Comparison of ENCODE assay signal across 21 cellular contexts in genomic region chr12:47234576-47235141, GRCh38.
DNase-seq lines count a peak whose midpoint lies in the region; ATAC-seq and TF ChIP-seq lines count a peak whose summit lies in the region.
"Had no signal": no experiment of that assay in that cellular context is flagged by ENCODE, and none has a peak within 500 bp of the region (broad histone marks: within the 10 kb centered on the region; RNA-seq: fewer than 3 reads in every experiment).

No MANE protein-coding gene starts in this region.

- no peak overlapping the region for H2AFZ ChIP-seq in H9 (ENCODE audit: low read length)
- H2AFZ ChIP-seq: hepatocyte, PC-9 had no signal

- H3K18ac ChIP-seq in H9 (ENCODE audit: insufficient read length, low read depth, low read length) = no peak overlapping the region

- DNase-seq in DMS53 (lab: John Stamatoyannopoulos, UW) (peak; percentile 29), DMS53 treated with DMSO at 0.1 percent for 48 hours (lab: John Stamatoyannopoulos, UW; ENCODE audit: unreplicated experiment) (no peak), H9 (peak; percentile 77), endodermal cell (peak; percentile 63), NOMO-1 treated with dmso at 0.1 percent for 144 hours (lab: John Stamatoyannopoulos, UW; ENCODE audit: unreplicated experiment) (no peak)
- no peak for DNase-seq in naive thymus-derived CD8-positive, alpha-beta T cell
- DNase-seq in T-helper 2 cell treated with Interferon-gamma antibody and Interleukin-4, amounts not matched to agents 5 μg/mL and 100 μg/mL, for 36 hours (ENCODE audit: low spot score) = no peak
- DNase-seq: activated CD4-positive, alpha-beta T cell treated with anti-CD3 and anti-CD28 coated beads for 4 hours; GOT3; mammary epithelial cell; NCI-H774; nucleus accumbens; PC-9; small intestine; stimulated activated CD4-positive, alpha-beta T cell treated with anti-CD3 and anti-CD28 coated beads, Interleukin-2, amount 100 ng/mL, for 24 hours; T-helper 1 cell; testis had no signal

- H2AK5ac ChIP-seq in H9 (ENCODE audit: insufficient read length, low read length) = no peak overlapping the region

- H3K14ac ChIP-seq in H9 (ENCODE audit: insufficient read depth, low read length) = no peak overlapping the region

- H4K5ac ChIP-seq in H9 (ENCODE audit: insufficient read length, low read depth, low read length) = no peak overlapping the region

- H4K91ac ChIP-seq in H9 (ENCODE audit: insufficient read length, low read depth, low read length) = no peak overlapping the region

- no peak overlapping the region for H3K23ac ChIP-seq in H9 (ENCODE audit: insufficient read length, low read depth, low read length)

- peaks cover 9 to 14% of the 10 kb centered on the region in 2 experiments; a peak in 3 of 4 replicates for H3K4me1 Mint-ChIP-seq in H9
- peaks cover 31% of the 10 kb centered on the region for H3K4me1 Mint-ChIP-seq in endodermal cell
- H3K4me1 Mint-ChIP-seq in naive thymus-derived CD8-positive, alpha-beta T cell = peaks cover 26 to 82% (median 64%) of the 10 kb centered on the region in 4 donors
- peaks cover 36% of the 10 kb centered on the region for H3K4me1 Mint-ChIP-seq in T-helper 2 cell treated with Interferon-gamma antibody and Interleukin-4, amounts not matched to agents 5 μg/mL and 100 μg/mL, for 36 hours (ENCODE audit: low read depth)

- ATAC-seq in naive thymus-derived CD8-positive, alpha-beta T cell = no peak
- ATAC-seq in HG02642 (IDR thresholded peaks at IDR 0.05; ENCODE audit: poor library complexity, unreplicated experiment) = no peak
- ATAC-seq: stimulated activated effector memory CD8-positive, alpha-beta T cell treated with anti-CD3 and anti-CD28 coated beads, Interleukin-12 subunit alpha, Interleukin-12 subunit beta, amount 100 ng/mL, for 72 hours had no signal

- H3K4ac ChIP-seq in H9 (ENCODE audit: low read depth, low read length) = no peak overlapping the region

- no peaks in the 10 kb centered on the region; the same call in none of the 2 replicates for H3K4me1 ChIP-seq in H9 (ENCODE audit: insufficient read depth, low read length)
- peaks cover 7% of the 10 kb centered on the region for H3K4me1 ChIP-seq in endodermal cell (ENCODE audit: control insufficient read depth, insufficient read depth, low read length)
- H3K4me1 ChIP-seq: testis had no signal

- H3K27me3 Mint-ChIP-seq in H9 (ENCODE audit: low read depth) = no peaks in the 10 kb centered on the region; the same call in 1 of the 2 replicates
- H3K27me3 Mint-ChIP-seq in endodermal cell (ENCODE audit: insufficient read depth) = no peaks in the 10 kb centered on the region
- no peaks in the 10 kb centered on the region for H3K27me3 Mint-ChIP-seq in naive thymus-derived CD8-positive, alpha-beta T cell
- H3K27me3 Mint-ChIP-seq in T-helper 2 cell treated with Interferon-gamma antibody and Interleukin-4, amounts not matched to agents 5 μg/mL and 100 μg/mL, for 36 hours (ENCODE audit: low read depth) = no peaks in the 10 kb centered on the region

- H3K56ac ChIP-seq in H9 (ENCODE audit: insufficient read length, low read depth, low read length) = no peak overlapping the region

- H3K9me3 ChIP-seq in H9 (ENCODE audit: control insufficient read depth, low read depth, low read length) (no peaks in the 10 kb centered on the region), endodermal cell (ENCODE audit: control insufficient read depth, low read length) (no peaks in the 10 kb centered on the region)
- H3K9me3 ChIP-seq: SJSA1, testis had no signal

- no peak overlapping the region for H3T11ph ChIP-seq in H9 (ENCODE audit: low read length)

- H3K79me1 ChIP-seq in H9 (ENCODE audit: insufficient read depth, low read depth, low read length, poor library complexity, severe bottlenecking) = no peaks in the 10 kb centered on the region

- H3K23me2 ChIP-seq in H9 (ENCODE audit: insufficient read length, low read depth, low read length, poor library complexity, severe bottlenecking) = no peaks in the 10 kb centered on the region

- H3K4me3 ChIP-seq in endodermal cell (ENCODE audit: low read length) = no peak overlapping the region
- H3K4me3 ChIP-seq: hepatocyte, PC-9, SJSA1 had no signal

- H4K8ac ChIP-seq in H9 (replicated peaks; ENCODE audit: insufficient read length, low read depth, low read length) = no peak overlapping the region

- H2BK20ac ChIP-seq in H9 (ENCODE audit: low read depth, low read length, poor library complexity, severe bottlenecking) = no peak overlapping the region

- no peak overlapping the region for H3K4me2 ChIP-seq in H9 (ENCODE audit: insufficient read depth, insufficient read length, low read length)
- H3K4me2 ChIP-seq: hepatocyte, PC-9 had no signal

- H3K27ac ChIP-seq in H9 (ENCODE audit: insufficient read length, low read depth, low read length) = no peak overlapping the region
- no peak overlapping the region for H3K27ac ChIP-seq in endodermal cell (ENCODE audit: low read depth, low read length)
- H3K27ac ChIP-seq: hepatocyte, PC-9, SJSA1, testis had no signal

- H4K20me1 ChIP-seq in H9 (ENCODE audit: control insufficient read depth, insufficient read depth, insufficient read length) = no peaks in the 10 kb centered on the region

- no peak overlapping the region for H2BK12ac ChIP-seq in H9 (ENCODE audit: insufficient read length, low read depth, low read length)

- no CpG with 5 or more reads among the region's 14 CpGs for WGBS in H9 (ENCODE audit: extremely low coverage, insufficient read length, low lambda C conversion rate)
- 93 to 94% methylated on average over 9 to 14 of the region's 14 CpGs for WGBS in endodermal cell (ENCODE audit: insufficient coverage in 1 of 2, insufficient read length in 1 of 2), 2 experiments

- H3K4me3 Mint-ChIP-seq in H9 = no peak overlapping the region
- H3K4me3 Mint-ChIP-seq in endodermal cell = no peak overlapping the region
- H3K4me3 Mint-ChIP-seq in naive thymus-derived CD8-positive, alpha-beta T cell = peak overlapping the region in 1 of 10 donors; percentile 25
- H3K4me3 Mint-ChIP-seq in T-helper 2 cell treated with Interferon-gamma antibody and Interleukin-4, amounts not matched to agents 5 μg/mL and 100 μg/mL, for 36 hours = no peak overlapping the region
- H3K4me3 Mint-ChIP-seq: stimulated activated effector memory CD8-positive, alpha-beta T cell treated with anti-CD3 and anti-CD28 coated beads, Interleukin-12 subunit alpha, Interleukin-12 subunit beta, amount 100 ng/mL, for 72 hours had no signal

- H3K9me3 Mint-ChIP-seq in H9 = peaks cover 0 to 2% of the 10 kb centered on the region in 2 experiments; a peak in 2 of 5 replicates
- peaks cover 5% of the 10 kb centered on the region for H3K9me3 Mint-ChIP-seq in endodermal cell
- peaks cover 0 to 11% (median 6%) of the 10 kb centered on the region in 9 donors for H3K9me3 Mint-ChIP-seq in naive thymus-derived CD8-positive, alpha-beta T cell
- no peaks in the 10 kb centered on the region for H3K9me3 Mint-ChIP-seq in T-helper 2 cell treated with Interferon-gamma antibody and Interleukin-4, amounts not matched to agents 5 μg/mL and 100 μg/mL, for 36 hours

- H3K27me3 ChIP-seq in H9 (ENCODE audit: insufficient read depth, low read length) (no peaks in the 10 kb centered on the region), endodermal cell (ENCODE audit: control insufficient read depth, insufficient read depth, low read length, poor library complexity, severe bottlenecking) (no peaks in the 10 kb centered on the region)
- H3K27me3 ChIP-seq: hepatocyte, SJSA1, testis had no signal

- no peaks in the 10 kb centered on the region for H3K36me3 ChIP-seq in endodermal cell (ENCODE audit: control insufficient read depth, insufficient read depth, low read length)

- no peak overlapping the region for H2BK5ac ChIP-seq in H9 (ENCODE audit: insufficient read length, low read length)

- no peak overlapping the region for H2BK120ac ChIP-seq in H9 (ENCODE audit: low read depth, low read length, poor library complexity, severe bottlenecking)

- H3K36me3 Mint-ChIP-seq in H9 (ENCODE audit: insufficient read depth in 1 of 3, low read depth in 3 of 3) (peaks cover 4 to 8% (median 7%) of the 10 kb centered on the region in 3 experiments), endodermal cell (ENCODE audit: low read depth) (peaks cover 21% of the 10 kb centered on the region)
- peaks cover 17 to 82% (median 73%) of the 10 kb centered on the region in 3 donors for H3K36me3 Mint-ChIP-seq in naive thymus-derived CD8-positive, alpha-beta T cell
- H3K36me3 Mint-ChIP-seq in T-helper 2 cell treated with Interferon-gamma antibody and Interleukin-4, amounts not matched to agents 5 μg/mL and 100 μg/mL, for 36 hours (ENCODE audit: low read depth) = peaks cover 59% of the 10 kb centered on the region

- H3K9ac ChIP-seq in H9 (ENCODE audit: extremely low read depth, insufficient read length, low read length) (no peak overlapping the region), endodermal cell (ENCODE audit: extremely low read depth, low read length, poor library complexity, severe bottlenecking) (no peak overlapping the region)

- POLR2A ChIA-PET in naive thymus-derived CD8-positive, alpha-beta T cell (lab: Charles Lee) = interaction anchor here (0.6 to 0.7 kb wide), 3 partner anchors 16 to 182 kb away, joined by 3 to 4 read pairs (median 3); no protein-coding TSS in a partner anchor

- no peak for TF ChIP-seq CTCF in H9 (conservative IDR thresholded peaks at IDR 0.05)
- no peak for TF ChIP-seq CTCF in endodermal cell (conservative IDR thresholded peaks at IDR 0.05)

- H3K79me2 ChIP-seq in H9 (ENCODE audit: insufficient read depth, low read length) = no peaks in the 10 kb centered on the region
- H3K79me2 ChIP-seq: hepatocyte had no signal

- no peak overlapping the region for H2BK15ac ChIP-seq in H9 (ENCODE audit: low read depth, low read length)

- H3K27ac Mint-ChIP-seq in H9 (no peak overlapping the region), endodermal cell (no peak overlapping the region)
- peak overlapping the region in 9 of 10 donors; percentile 14 to 78 (median 68) for H3K27ac Mint-ChIP-seq in naive thymus-derived CD8-positive, alpha-beta T cell
- no peak overlapping the region for H3K27ac Mint-ChIP-seq in T-helper 2 cell treated with Interferon-gamma antibody and Interleukin-4, amounts not matched to agents 5 μg/mL and 100 μg/mL, for 36 hours
- H3K27ac Mint-ChIP-seq: stimulated activated effector memory CD8-positive, alpha-beta T cell treated with anti-CD3 and anti-CD28 coated beads, Interleukin-12 subunit alpha, Interleukin-12 subunit beta, amount 100 ng/mL, for 72 hours had no signal

Comparison
In these comparisons a context has a peak if more than half of its experiments do, and no peak if none do; other contexts are left out.
1. DNase-seq: peak in DMS53 (single experiment), H9 (single experiment) and endodermal cell (single experiment); none in DMS53 treated with DMSO at 0.1 percent for 48 hours (single experiment), naive thymus-derived CD8-positive, alpha-beta T cell (0 of 10), NOMO-1 treated with dmso at 0.1 percent for 144 hours (single experiment) and T-helper 2 cell treated with Interferon-gamma antibody and Interleukin-4, amounts not matched to agents 5 μg/mL and 100 μg/mL, for 36 hours (single experiment).
2. H3K27ac Mint-ChIP-seq: peak in naive thymus-derived CD8-positive, alpha-beta T cell (9 of 10); none in H9 (0 of 3), endodermal cell (single experiment) and T-helper 2 cell treated with Interferon-gamma antibody and Interleukin-4, amounts not matched to agents 5 μg/mL and 100 μg/mL, for 36 hours (single experiment).